Comparison of ENCODE assay signal across 7 cellular contexts in genomic region chr2:71453404-71454220, GRCh38. TPM values are rescaled to one million over a fixed set of nuclear protein-coding genes. Genes with fewer than 3 reads are reported as not detected.
DNase-seq lines count a peak whose midpoint lies in the region; ATAC-seq, FAIRE-seq and TF ChIP-seq lines count a peak whose summit lies in the region.

DYSF (plus strand) TSS chr2:71453561.

- H3K4me1 ChIP-seq in GM23248 (ENCODE audit: insufficient read depth), result peaks cover 10% of the 10 kb centered on the region; the same call in 1 of the 2 replicates
- H3K4me1 ChIP-seq in Panc1 (ENCODE audit: control insufficient read depth, insufficient read depth, low read length), result no peaks in the 10 kb centered on the region; the same call in 1 of the 2 replicates
- peaks cover 58% of the 10 kb centered on the region for H3K4me1 ChIP-seq in endothelial cell of umbilical vein (ENCODE audit: control insufficient read depth, extremely low read depth, insufficient read depth, low read length)

- H3K9me2 ChIP-seq in GM23248 (ENCODE audit: insufficient read depth), result no peaks in the 10 kb centered on the region

- H3K27me3 ChIP-seq in GM23248 (replicated peaks; ENCODE audit: insufficient read depth) (peaks cover 10% of the 10 kb centered on the region; the same call in 1 of the 2 replicates), Panc1 (ENCODE audit: control insufficient read depth, insufficient read depth, low read length) (no peaks in the 10 kb centered on the region; the same call in 1 of the 2 replicates), endothelial cell of umbilical vein (ENCODE audit: control insufficient read depth in 2 of 2, insufficient read depth in 2 of 2, low read length in 2 of 2) (no peaks in the 10 kb centered on the region)

- WGBS in GM23248 (ENCODE audit: low coverage in 1 of 2, low lambda C conversion rate in 2 of 2, missing lambda C conversion rate in 2 of 2), 2 experiments, result 3 to 4% methylated on average over 57 to 66 of the region's 66 CpGs

- DNase-seq in GM23248, result peak; percentile 57
- DNase-seq in Panc1 (ENCODE audit: low read depth, low spot score), result no peak
- DNase-seq in endothelial cell of umbilical vein (ENCODE audit: low read depth, low spot score), result no peak
- no peak for DNase-seq in mucosa of gallbladder (ENCODE audit: low spot score)
- peak; percentile 61 for DNase-seq in ureter (ENCODE audit: low spot score)
- no peak for DNase-seq in 8988T
- DNase-seq in GDM1 (lab: John Stamatoyannopoulos, UW), result no peak

- BruUV-seq in Panc1 (replicated peaks; lab: Mats Ljungman, UMichigan) (no TSS peak), endothelial cell of umbilical vein (replicated peaks; lab: Mats Ljungman, UMichigan) (TSS peak; percentile 57)

- POLR2A ChIA-PET in Panc1 (lab: Charles Lee) (no interaction called here), endothelial cell of umbilical vein (lab: Charles Lee) (interaction anchor here (0.7 to 1.3 kb wide), 3 partner anchors 20 to 122 kb away, joined by 3 to 6 read pairs (median 4); partner anchors contain the start of gene ZNF638)

- TF ChIP-seq CTCF in Panc1 (IDR thresholded peaks at IDR 0.05) (no peak), endothelial cell of umbilical vein (IDR thresholded peaks at IDR 0.05; ENCODE audit: extremely low read depth in 1 of 2, insufficient read depth in 1 of 2, low read depth in 1 of 2, low read length in 2 of 2) (no peak)

- H2AFZ ChIP-seq in GM23248 (peak within 1 kb of the TSS; percentile 80), endothelial cell of umbilical vein (ENCODE audit: low read depth, low read length) (peak within 1 kb of the TSS; percentile 51)

- peak within 1 kb of the TSS; percentile 41 for H3K9ac ChIP-seq in GM23248
- H3K9ac ChIP-seq in endothelial cell of umbilical vein (replicated peaks; ENCODE audit: extremely low read depth, insufficient read depth, low read length), result peak within 1 kb of the TSS; percentile 51

- H3K79me2 ChIP-seq in GM23248 (ENCODE audit: insufficient read depth), result no peaks in the 10 kb centered on the region
- no peaks in the 10 kb centered on the region for H3K79me2 ChIP-seq in endothelial cell of umbilical vein (ENCODE audit: control insufficient read depth, insufficient read depth, low read length)

- H3K4me3 ChIP-seq in GM23248 (peak within 1 kb of the TSS; percentile 67), Panc1 (ENCODE audit: low read depth in 2 of 2, low read length in 2 of 2) (peak within 1 kb of the TSS; percentile 28 to 40), endothelial cell of umbilical vein (replicated peaks in 1 of 3; ENCODE audit: insufficient read depth in 1 of 3, low read depth in 1 of 3, low read length in 3 of 3) (peak within 1 kb of the TSS; percentile 10 to 55 (median 34))

- peak; percentile 12 for FAIRE-seq in endothelial cell of umbilical vein (lab: Jason Lieb, UNC)

- H3K27ac ChIP-seq in GM23248 (no peak within 1 kb of the TSS), Panc1 (ENCODE audit: low read length) (no peak within 1 kb of the TSS), endothelial cell of umbilical vein (ENCODE audit: insufficient read depth, low read depth, low read length) (no peak within 1 kb of the TSS)

- H3K9me3 ChIP-seq in GM23248 (ENCODE audit: low read depth) (no peaks in the 10 kb centered on the region), Panc1 (ENCODE audit: control insufficient read depth, insufficient read depth, low read depth, low read length) (no peaks in the 10 kb centered on the region), endothelial cell of umbilical vein (replicated peaks; ENCODE audit: control insufficient read depth, insufficient read depth, low read length) (no peaks in the 10 kb centered on the region)

- peak within 1 kb of the TSS; percentile 69 for H3K4me2 ChIP-seq in GM23248 (ENCODE audit: unreplicated experiment)
- peak within 1 kb of the TSS; percentile 79 for H3K4me2 ChIP-seq in endothelial cell of umbilical vein (ENCODE audit: insufficient read depth, low read length)

- no peak for TF ChIP-seq POLR2A in endothelial cell of umbilical vein (IDR thresholded peaks at IDR 0.05; ENCODE audit: low read depth, low read length)

- CTCF ChIA-PET in Panc1 (lab: Charles Lee), result no interaction called here
- CTCF ChIA-PET in endothelial cell of umbilical vein (lab: Charles Lee), result interaction anchor here (0.7 to 19.5 kb wide), 7 partner anchors 8 to 438 kb away, joined by 3 to 670 read pairs (median 4); no protein-coding TSS in a partner anchor

- H3F3A ChIP-seq in GM23248 (ENCODE audit: insufficient read depth), result no peaks in the 10 kb centered on the region

- dilution Hi-C loops in endothelial cell of umbilical vein (cut with MboI; ENCODE audit: extremely low pct_ligation_motif_present, low sequenced_read_pairs), result no loop called here

- H4K20me1 ChIP-seq in GM23248 (ENCODE audit: insufficient read depth) (no peaks in the 10 kb centered on the region), endothelial cell of umbilical vein (replicated peaks; ENCODE audit: control insufficient read depth, extremely low read depth, insufficient read depth, low read length) (no peaks in the 10 kb centered on the region)

- H3K36me3 ChIP-seq in GM23248 (ENCODE audit: low read depth), result no peaks in the 10 kb centered on the region
- no peaks in the 10 kb centered on the region for H3K36me3 ChIP-seq in Panc1 (ENCODE audit: control insufficient read depth, insufficient read depth, low read length)
- no peaks in the 10 kb centered on the region for H3K36me3 ChIP-seq in endothelial cell of umbilical vein (ENCODE audit: control insufficient read depth in 2 of 2, extremely low read depth in 1 of 2, insufficient read depth in 2 of 2, low read length in 2 of 2)

- H3K9me1 ChIP-seq in endothelial cell of umbilical vein (replicated peaks; ENCODE audit: control insufficient read depth, extremely low read depth, insufficient read depth, low read length), result no peaks in the 10 kb centered on the region

- intact Hi-C loops in Panc1 (cut with micrococcal nuclease; ENCODE audit: unreplicated experiment) (no loop called here), endothelial cell of umbilical vein (cut with micrococcal nuclease) (loop anchor here (10.0 kb wide), 1 partner anchor 151 kb away; no protein-coding TSS in a partner anchor)

- in situ Hi-C loops in GM23248 (cut with MboI) (no loop called here), Panc1 (cut with HindIII; ENCODE audit: low pct_unique_long_range_greater_than_20kb, low sequenced_read_pairs) (no loop called here)

- ATAC-seq in Panc1, result peak; percentile 49

TF ChIP-seq in endothelial cell of umbilical vein, 7 proteins besides CTCF, POLR2A, EP300 and RAD21:
- TF ChIP-seq POLR2AphosphoS5 (IDR thresholded peaks at IDR 0.05; ENCODE audit: insufficient read depth, low read depth, low read length), result no peak
- no peak for TF ChIP-seq JUN (IDR thresholded peaks at IDR 0.05; ENCODE audit: borderline replicate concordance, insufficient read depth, insufficient read length, low read depth)
- TF ChIP-seq EZH2 (IDR thresholded peaks at IDR 0.05; ENCODE audit: borderline replicate concordance, low read depth, low read length, severe bottlenecking), result no peak
- TF ChIP-seq GATA2 (IDR thresholded peaks at IDR 0.05; ENCODE audit: insufficient read depth, insufficient read length, low read depth, low read length), result no peak
- TF ChIP-seq, protein P1, sequence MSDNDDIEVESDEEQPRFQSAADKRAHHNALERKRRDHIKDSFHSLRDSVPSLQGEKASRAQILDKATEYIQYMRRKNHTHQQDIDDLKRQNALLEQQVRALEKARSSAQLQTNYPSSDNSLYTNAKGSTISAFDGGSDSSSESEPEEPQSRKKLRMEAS (IDR thresholded peaks at IDR 0.05; ENCODE audit: insufficient read depth, insufficient read length), result no peak
- TF ChIP-seq FOS (IDR thresholded peaks at IDR 0.05; ENCODE audit: borderline replicate concordance, insufficient read depth, low read length), result no peak

RNA-seq across cellular contexts. Expression of gene DYSF, which starts in this region (rescaled TPM):
- 0.54 TPM in 1 of 2 replicates, not detected in the other for total RNA-seq in GM23248 (2014; rRNA removed; shearing (Covaris generic))
- polyA plus RNA-seq in GM23248 (2016; fragmentation: Nextera tagmentation; extraction: Ambion mirVana) (0.25 and 0.42 TPM in 2 replicates), endothelial cell of umbilical vein (50.9 and 53.5 TPM in 2 replicates)
- total RNA-seq in Panc1 (2021; ENCODE audit: unreplicated experiment) (0.31 TPM), endothelial cell of umbilical vein (134 and 152 TPM in 2 replicates), mucosa of gallbladder (12.8 TPM), ureter (15.2 TPM)
- 0.29 TPM for polyA plus RNA-seq in Panc1 (2012; ENCODE audit: insufficient read length)
- 49.0 and 50.6 TPM in 2 replicates for polyA plus RNA-seq in endothelial cell of umbilical vein (2011; cell fraction: cytosol; rRNA removed)
- 84.1 and 102 TPM in 2 replicates for polyA plus RNA-seq in endothelial cell of umbilical vein (2011; cell fraction: nucleus; rRNA removed)
- 29.9 and 46.0 TPM in 2 replicates for polyA plus RNA-seq in endothelial cell of umbilical vein (2012)
- polyA minus RNA-seq in endothelial cell of umbilical vein, result 111 and 117 TPM in 2 replicates
- polyA minus RNA-seq in endothelial cell of umbilical vein (2011; cell fraction: cytosol; rRNA and poly(A)+ RNA removed), result 0.72 TPM
- polyA minus RNA-seq in endothelial cell of umbilical vein (2011; cell fraction: nucleus; rRNA and poly(A)+ RNA removed), result 62.9 and 88.7 TPM in 2 replicates

Comparison
In these comparisons a context has a peak if more than half of its experiments do, and no peak if none do; other contexts are left out.
1. RNA of gene DYSF (polyA plus RNA-seq): 29.9 to 102 TPM in endothelial cell of umbilical vein; 0.25 to 0.42 TPM in GM23248; every median in the first group is over 10 times any median in the second.
2. Peak in DNase-seq, H3K4me3 ChIP-seq, H3K9ac ChIP-seq and H3K4me2 ChIP-seq in GM23248; RNA of the gene not detected or under 1 TPM.
3. Peak in ATAC-seq and H3K4me3 ChIP-seq in Panc1; RNA of the gene not detected or under 1 TPM.
4. Peak in every context shown above with its lines, with median percentiles within 50 percentile points of each other: H3K4me3 ChIP-seq.